Comparison of ENCODE assay signal across 8 cellular contexts in the genomic region with DNA sequence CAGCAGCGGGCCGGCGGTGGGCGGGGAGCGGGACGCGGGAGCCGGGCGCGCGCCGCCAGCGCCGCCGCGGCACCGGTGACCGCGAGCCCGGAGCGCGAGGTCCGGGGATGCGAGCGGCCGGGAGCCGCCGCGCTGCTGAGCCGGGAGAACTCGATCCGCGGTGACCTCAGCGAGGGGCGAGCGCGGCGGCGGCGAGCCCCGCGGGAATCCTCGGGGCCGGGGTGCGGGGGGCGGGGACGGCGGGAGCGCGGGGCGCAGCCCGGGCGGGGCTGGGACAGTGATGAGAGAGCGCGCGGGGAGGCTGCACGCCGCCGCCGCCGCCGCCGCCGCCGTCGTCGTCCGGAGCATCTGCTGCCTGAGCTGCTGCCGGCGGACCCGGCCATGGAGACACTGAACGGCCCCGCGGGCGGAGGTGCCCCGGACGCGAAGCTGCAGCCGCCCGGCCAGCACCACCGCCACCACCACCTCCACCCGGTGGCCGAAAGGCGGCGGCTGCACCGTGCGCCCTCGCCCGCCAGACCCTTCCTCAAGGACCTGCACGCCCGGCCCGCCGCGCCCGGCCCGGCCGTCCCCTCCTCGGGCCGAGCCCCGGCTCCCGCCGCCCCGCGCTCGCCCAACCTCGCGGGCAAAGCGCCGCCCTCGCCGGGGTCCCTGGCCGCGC. TPM values are rescaled to one million over a fixed set of nuclear protein-coding genes. Genes with fewer than 3 reads are reported as not detected.
A peak's percentile ranks its signal among the peaks of the same experiment; 100 is the strongest.
DNase-seq lines count a peak whose midpoint lies in the region; ATAC-seq, FAIRE-seq and TF ChIP-seq lines count a peak whose summit lies in the region.

A gene (plus strand): TSS at position 277 of the 661 bp plus-strand sequence. CDS start 105 bp downstream, at position 382.

- TF ChIP-seq CTCF in GM13977 (IDR thresholded peaks at IDR 0.05; ENCODE audit: extremely low read depth, insufficient read depth, missing control alignments): no peak

- FAIRE-seq in frontal cortex (lab: Jason Lieb, UNC): no peak

- no peaks in the 10 kb centered on the region for H3K36me3 ChIP-seq in neuron (ENCODE audit: insufficient read depth, low read length)

- H3K27me3 ChIP-seq in neuron (ENCODE audit: insufficient read depth, low read length): peaks cover 9% of the 10 kb centered on the region

- ATAC-seq in HG02798 (IDR thresholded peaks at IDR 0.05; ENCODE audit: poor library complexity, unreplicated experiment): peak; percentile 38

- peak within 1 kb of the TSS; percentile 73 for H3K4me3 ChIP-seq in neuron (ENCODE audit: low read length)

- DNase-seq in ACHN (peak; percentile 61), GM13977 (ENCODE audit: low spot score) (peak; percentile 81), NCI-H2171 treated with DMSO at 0.1 percent for 48 hours (lab: John Stamatoyannopoulos, UW) (peak; percentile 56), frontal cortex (ENCODE audit: low spot score in 2 of 2) (no peak), NCI-H187 treated with DMSO at 0.1 percent for 48 hours (lab: John Stamatoyannopoulos, UW) (no peak)
- peak; percentile 15 for DNase-seq in activated effector memory CD4-positive, alpha-beta T cell treated with Interleukin-2 at 50 U/mL for 16 hours

- in situ Hi-C loops in ACHN (cut with HindIII; ENCODE audit: low pct_ligation_motif_present, low pct_unique_long_range_greater_than_20kb, low sequenced_read_pairs) (no loop called here), GM13977 (cut with MboI; ENCODE audit: low pct_unique_long_range_greater_than_20kb, low sequenced_read_pairs, unreplicated experiment) (no loop called here)

- H3K9me3 ChIP-seq in neuron (ENCODE audit: low read length): no peaks in the 10 kb centered on the region

- peaks cover 10% of the 10 kb centered on the region for H3K4me1 ChIP-seq in neuron (ENCODE audit: insufficient read depth, low read length)

- peak within 1 kb of the TSS; percentile 94 for H2AFZ ChIP-seq in neuron (ENCODE audit: low read depth, low read length)

RNA-seq across cellular contexts. Expression of the gene that starts here (rescaled TPM):
- total RNA-seq in frontal cortex: 15.9 TPM

Comparison
In these comparisons a context has a peak if more than half of its experiments do, and no peak if none do; other contexts are left out.
1. DNase-seq: peak in ACHN (single experiment), GM13977 (single experiment), NCI-H2171 treated with DMSO at 0.1 percent for 48 hours (single experiment) and activated effector memory CD4-positive, alpha-beta T cell treated with Interleukin-2 at 50 U/mL for 16 hours (single experiment); none in frontal cortex (0 of 2) and NCI-H187 treated with DMSO at 0.1 percent for 48 hours (single experiment).